7 cellular contexts compared by ENCODE assay signal in genomic region chr2:219252900-219253752, GRCh38. TPM values are rescaled to one million over a fixed set of nuclear protein-coding genes. Genes with fewer than 3 reads are reported as not detected.
DNase-seq lines count a peak whose midpoint lies in the region; ATAC-seq, FAIRE-seq and TF ChIP-seq lines count a peak whose summit lies in the region.

TUBA4B (plus strand) TSS chr2:219253243; CDS start chr2:219253408, 165 bp downstream.

- H3K4me3 ChIP-seq in GM12865 (ENCODE audit: low read depth, low read length) (peak within 1 kb of the TSS; percentile 76), NT2/D1 (ENCODE audit: insufficient read length, low read depth) (peak within 1 kb of the TSS; percentile 53)

- DNase-seq in GM12865 (ENCODE audit: low read depth) (peak; percentile 74), NT2/D1 (ENCODE audit: low read depth, low spot score) (no peak), glomerular visceral epithelial cell (ENCODE audit: extremely low spot score) (peak; percentile 74), omental fat pad (ENCODE audit: low spot score) (no peak), urothelium cell line (ENCODE audit: low spot score) (no peak)
- DNase-seq in activated effector memory CD4-positive, alpha-beta T cell treated with anti-CD3 and anti-CD28 coated beads, Interleukin-2, amount 50 U/mL, for 16 hours = peak; percentile 80

- peaks cover 55% of the 10 kb centered on the region for H3K27me3 ChIP-seq in NT2/D1 (ENCODE audit: insufficient read depth, insufficient read length)

- H3K9ac ChIP-seq in NT2/D1 (ENCODE audit: insufficient read length, low read depth) = peak within 1 kb of the TSS; percentile 72

- peak; percentile 2 for ATAC-seq in HG02623 (IDR thresholded peaks at IDR 0.05; ENCODE audit: unreplicated experiment)
- peak; percentile 57 for ATAC-seq in omental fat pad (ENCODE audit: low FRiP score)

- peaks cover 34% of the 10 kb centered on the region for H3K36me3 ChIP-seq in NT2/D1 (ENCODE audit: insufficient read depth, insufficient read length, low read length)

- peaks cover 25% of the 10 kb centered on the region for H3K4me1 ChIP-seq in NT2/D1 (ENCODE audit: insufficient read depth, insufficient read length)

- FAIRE-seq in urothelium cell line (lab: Jason Lieb, UNC) = no peak

- TF ChIP-seq CTCF in GM12865 (IDR thresholded peaks at IDR 0.05; ENCODE audit: insufficient read depth, low read depth, low read length, missing control alignments) (no peak), omental fat pad (IDR thresholded peaks at IDR 0.05) (no peak)

- H3K9me3 ChIP-seq in NT2/D1 (ENCODE audit: insufficient read depth, low read length) = no peaks in the 10 kb centered on the region

RNA-seq across cellular contexts. Expression of gene TUBA4B, which starts in this region (rescaled TPM):
- total RNA-seq in omental fat pad = not detected

Comparison
In these comparisons a context has a peak if more than half of its experiments do, and no peak if none do; other contexts are left out.
1. Peak in ATAC-seq in omental fat pad; RNA of the gene not detected or under 1 TPM.
2. DNase-seq: peak in GM12865 (single experiment), activated effector memory CD4-positive, alpha-beta T cell treated with anti-CD3 and anti-CD28 coated beads, Interleukin-2, amount 50 U/mL, for 16 hours (single experiment) and glomerular visceral epithelial cell (single experiment); none in NT2/D1 (single experiment), omental fat pad (single experiment) and urothelium cell line (single experiment).